8 cellular contexts compared by ENCODE assay signal in genomic region chr2:231612199-231613053, GRCh38. TPM values are rescaled to one million over a fixed set of nuclear protein-coding genes. Genes with fewer than 3 reads are reported as not detected.
DNase-seq lines count a peak whose midpoint lies in the region; ATAC-seq and TF ChIP-seq lines count a peak whose summit lies in the region.

No MANE protein-coding gene starts in this region.

- no peaks in the 10 kb centered on the region for H3K27me3 ChIP-seq in Peyer's patch

- peaks cover 14 to 21% (median 20%) of the 10 kb centered on the region in 3 donors for H3K4me1 Mint-ChIP-seq in IgD-negative memory B cell
- peaks cover 22 to 25% of the 10 kb centered on the region in 2 donors for H3K4me1 Mint-ChIP-seq in natural killer cell treated with Interleukin-12 subunit alpha and Interleukin-12 subunit beta and Interleukin-15 and Interleukin-18, amount 100 ng/mL, for 72 hours (ENCODE audit: low read depth in 2 of 2)

- no peaks in the 10 kb centered on the region for H3K9me3 ChIP-seq in Peyer's patch

- peaks cover 0 to 55% (median 17%) of the 10 kb centered on the region in 4 donors for H3K4me1 ChIP-seq in Peyer's patch

- H3K27ac Mint-ChIP-seq in IgD-negative memory B cell, result peak overlapping the region; percentile 98 to 100 (median 99)
- peak overlapping the region; percentile 43 to 51 for H3K27ac Mint-ChIP-seq in natural killer cell treated with Interleukin-12 subunit alpha and Interleukin-12 subunit beta and Interleukin-15 and Interleukin-18, amount 100 ng/mL, for 72 hours

- TF ChIP-seq POLR2A in Peyer's patch (IDR thresholded peaks at IDR 0.05), result peak in 1 of 2 donors; percentile 22

- H3K27me3 Mint-ChIP-seq in IgD-negative memory B cell, result no peaks in the 10 kb centered on the region
- H3K27me3 Mint-ChIP-seq in natural killer cell treated with Interleukin-12 subunit alpha and Interleukin-12 subunit beta and Interleukin-15 and Interleukin-18, amount 100 ng/mL, for 72 hours, result peaks cover 0 to 2% of the 10 kb centered on the region in 2 donors

- no peaks in the 10 kb centered on the region for H3K9me3 Mint-ChIP-seq in IgD-negative memory B cell
- no peaks in the 10 kb centered on the region for H3K9me3 Mint-ChIP-seq in natural killer cell treated with Interleukin-12 subunit alpha and Interleukin-12 subunit beta and Interleukin-15 and Interleukin-18, amount 100 ng/mL, for 72 hours

- peak overlapping the region; percentile 87 to 93 (median 88) for H3K27ac ChIP-seq in Peyer's patch

- H3K36me3 ChIP-seq in Peyer's patch, result no peaks in the 10 kb centered on the region

- no peak overlapping the region for H3K4me3 ChIP-seq in Peyer's patch

- peak; percentile 33 for ATAC-seq in GM21423 (IDR thresholded peaks at IDR 0.05; ENCODE audit: unreplicated experiment)
- ATAC-seq in natural killer cell treated with Interleukin-12 subunit alpha and Interleukin-12 subunit beta and Interleukin-15 and Interleukin-18, amount 100 ng/mL, for 72 hours, result peak; percentile 87 to 88

- peak overlapping the region; percentile 86 to 93 (median 90) for H3K4me3 Mint-ChIP-seq in IgD-negative memory B cell
- peak overlapping the region; percentile 84 for H3K4me3 Mint-ChIP-seq in natural killer cell treated with Interleukin-12 subunit alpha and Interleukin-12 subunit beta and Interleukin-15 and Interleukin-18, amount 100 ng/mL, for 72 hours

- DNase-seq in DMS 273 (lab: John Stamatoyannopoulos, UW; ENCODE audit: unreplicated experiment), result peak; percentile 91
- DNase-seq in Peyer's patch, result peak; percentile 91 to 97 (median 94)
- DNase-seq in activated T-helper 1 cell treated with Interleukin-2 at 50 U/mL for 16 hours (ENCODE audit: low read depth), result peak; percentile 77
- DNase-seq in fibroblast of gingiva (ENCODE audit: low read depth), result peak; percentile 96
- DNase-seq in natural killer cell treated with Interleukin-12 subunit alpha and Interleukin-12 subunit beta and Interleukin-15 and Interleukin-18, amount 100 ng/mL, for 72 hours (ENCODE audit: low spot score), result peak; percentile 91
- peak; percentile 64 to 88 (median 84) for DNase-seq in stimulated activated naive CD4-positive, alpha-beta T cell (lab: John Stamatoyannopoulos, UW)

- H3K36me3 Mint-ChIP-seq in IgD-negative memory B cell, result no peaks in the 10 kb centered on the region
- H3K36me3 Mint-ChIP-seq in natural killer cell treated with Interleukin-12 subunit alpha and Interleukin-12 subunit beta and Interleukin-15 and Interleukin-18, amount 100 ng/mL, for 72 hours, result no peaks in the 10 kb centered on the region

- peak; percentile 87 to 99 (median 94) for TF ChIP-seq CTCF in Peyer's patch (IDR thresholded peaks at IDR 0.05)

RNA-seq across cellular contexts. Expression of gene TEX44, which starts 19.8 kb away (rescaled TPM):
- not detected for polyA plus RNA-seq in IgD-negative memory B cell
- not detected for total RNA-seq in Peyer's patch
- total RNA-seq in natural killer cell treated with Interleukin-12 subunit alpha and Interleukin-12 subunit beta and Interleukin-15 and Interleukin-18, amount 100 ng/mL, for 72 hours, result not detected
